ENCODE assay signal across 10 cellular contexts in the genomic region with DNA sequence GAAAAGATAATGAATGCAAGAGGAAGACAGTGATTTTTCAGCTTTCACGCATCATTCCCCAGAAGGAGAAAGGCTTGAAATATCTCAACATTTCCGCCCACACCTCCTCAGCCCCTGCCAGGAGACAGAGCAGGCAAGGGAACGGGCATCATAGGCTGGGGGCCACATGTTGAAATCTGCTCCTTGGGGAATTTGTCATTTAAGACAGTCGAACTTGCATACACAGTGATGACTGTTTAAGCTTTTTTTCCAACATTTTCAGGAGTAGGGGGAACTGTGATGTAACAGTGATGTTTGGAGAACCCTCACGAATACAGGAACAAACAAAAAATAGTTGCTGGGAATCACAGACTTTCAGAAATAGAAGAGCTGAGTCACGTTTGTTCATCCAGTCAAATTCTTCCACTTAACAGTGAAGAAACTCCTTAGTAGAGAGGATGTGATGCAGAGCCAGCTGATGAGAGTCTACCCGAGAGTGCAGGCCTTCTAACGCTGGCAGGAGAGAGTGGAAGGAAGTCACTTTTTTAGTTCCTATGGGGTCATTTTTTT.
A peak's percentile ranks its signal among the peaks of the same experiment; 100 is the strongest.
DNase-seq lines count a peak whose midpoint lies in the region; ATAC-seq and TF ChIP-seq lines count a peak whose summit lies in the region.
"Had no signal": no experiment of that assay in that cellular context is flagged by ENCODE, and none has a peak within 500 bp of the region (broad histone marks: within the 10 kb centered on the region; RNA-seq: fewer than 3 reads in every experiment).

No MANE protein-coding gene starts in this region.

- H3K27me3 Mint-ChIP-seq in activated T-helper 17 cell treated with anti-CD3 and anti-CD28 coated beads, Interleukin-2, amount 50 U/mL, for 72 hours = no peaks in the 10 kb centered on the region

- H3K36me3 ChIP-seq in heart left ventricle (peaks cover 0 to 69% (median 24%) of the 10 kb centered on the region in 9 donors), SJCRH30 (peaks cover 6% of the 10 kb centered on the region; the same call in 1 of the 2 replicates)

- H3K36me3 Mint-ChIP-seq in activated T-helper 17 cell treated with anti-CD3 and anti-CD28 coated beads, Interleukin-2, amount 50 U/mL, for 72 hours (ENCODE audit: low read depth) = no peaks in the 10 kb centered on the region

- H3K4me3 ChIP-seq in heart left ventricle = peak overlapping the region in 4 of 12 donors; percentile 5 to 37 (median 17)
- no peak overlapping the region for H3K4me3 ChIP-seq in SJCRH30

- no peaks in the 10 kb centered on the region for H3K27me3 ChIP-seq in heart left ventricle
- H3K27me3 ChIP-seq in SJCRH30 = no peaks in the 10 kb centered on the region

- 35 to 46% (median 40%) methylated on average over 8 of the region's 8 CpGs for WGBS in heart left ventricle, 4 donors

- no peak overlapping the region for H3K27ac Mint-ChIP-seq in activated T-helper 17 cell treated with anti-CD3 and anti-CD28 coated beads, Interleukin-2, amount 50 U/mL, for 72 hours

- peak; percentile 39 for ATAC-seq in activated T-helper 17 cell treated with anti-CD3 and anti-CD28 coated beads, Interleukin-2, amount 50 U/mL, for 72 hours (replicated peaks)
- ATAC-seq in heart left ventricle (peak in 3 of 4 donors; percentile 84 to 93 (median 93)), sciatic nerve (peak; percentile 94), HG02763 (IDR thresholded peaks at IDR 0.05; ENCODE audit: unreplicated experiment) (no peak)

- no peaks in the 10 kb centered on the region for H3K9me3 ChIP-seq in heart left ventricle
- H3K9me3 ChIP-seq in SJCRH30 (replicated peaks) = no peaks in the 10 kb centered on the region

- intact Hi-C loops in heart left ventricle (cut with DNase I) (no loop called here), sciatic nerve (cut with DNase I) (no loop called here)

- TF ChIP-seq CTCF in heart left ventricle (IDR thresholded peaks at IDR 0.05) = no peak

- H3K27ac ChIP-seq in heart left ventricle = peak overlapping the region in 9 of 12 donors; percentile 12 to 78 (median 44)
- H3K27ac ChIP-seq in SJCRH30 = no peak overlapping the region

- no peak for TF ChIP-seq POLR2A in heart left ventricle (IDR thresholded peaks at IDR 0.05)

- peaks cover 4% of the 10 kb centered on the region for H3K4me1 Mint-ChIP-seq in activated T-helper 17 cell treated with anti-CD3 and anti-CD28 coated beads, Interleukin-2, amount 50 U/mL, for 72 hours

- peak; percentile 86 for DNase-seq in GM03348 (ENCODE audit: low spot score)
- DNase-seq in heart left ventricle = peak in 2 of 5 donors; percentile 29 to 38
- DNase-seq in sciatic nerve (ENCODE audit: low spot score) = no peak
- DNase-seq in NCI-H1092 treated with DMSO at 0.1 percent for 48 hours (lab: John Stamatoyannopoulos, UW) = no peak
- DNase-seq in NCI-H2196 treated with DMSO at 0.1 percent for 48 hours (lab: John Stamatoyannopoulos, UW; ENCODE audit: unreplicated experiment) = no peak
- DNase-seq in SJCRH30 = no peak
- DNase-seq: NCI-H2081; stimulated activated CD4-positive, alpha-beta T cell treated with anti-CD3 and anti-CD28 coated beads, Interleukin-1b, Interleukin-23, amount 100 ng/mL, for 48 hours had no signal

- peaks cover 0 to 21% (median 14%) of the 10 kb centered on the region in 12 donors for H3K4me1 ChIP-seq in heart left ventricle
- H3K4me1 ChIP-seq in SJCRH30 = no peaks in the 10 kb centered on the region

- no peak overlapping the region for H3K4me3 Mint-ChIP-seq in activated T-helper 17 cell treated with anti-CD3 and anti-CD28 coated beads, Interleukin-2, amount 50 U/mL, for 72 hours

- H3K9me3 Mint-ChIP-seq in activated T-helper 17 cell treated with anti-CD3 and anti-CD28 coated beads, Interleukin-2, amount 50 U/mL, for 72 hours = no peaks in the 10 kb centered on the region
